ENCODE assay signal across 27 cellular contexts in genomic region chr4:99207069-99207743, GRCh38. TPM values are rescaled to one million over a fixed set of nuclear protein-coding genes. Genes with fewer than 3 reads are reported as not detected.
"Had no signal": no experiment of that assay in that cellular context is flagged by ENCODE, and none has a peak within 500 bp of the region (broad histone marks: within the 10 kb centered on the region; RNA-seq: fewer than 3 reads in every experiment).

No MANE protein-coding gene starts in this region.

- DNase-seq: activated CD4-positive, alpha-beta T cell treated with anti-CD3 and anti-CD28 coated beads for 36 hours; activated CD8-positive, alpha-beta memory T cell treated with anti-CD3 and anti-CD28 coated beads, Interleukin-2, amount 50 U/mL, for 4 hours; activated CD8-positive, alpha-beta T cell treated with anti-CD3 and anti-CD28 coated beads for 36 hours; activated gamma-delta T cell treated with Interleukin-2 at 50 U/mL for 16 hours; activated naive CD4-positive, alpha-beta T cell treated with anti-CD3 and anti-CD28 coated beads, Interleukin-2, amount 10 ng/mL, durations not matched to agents 7 days and 5 days; activated naive CD8-positive, alpha-beta T cell treated with anti-CD3 and anti-CD28 coated beads for 36 hours; activated T-cell treated with anti-CD3 and anti-CD28 coated beads, Interleukin-2, amount 50 U/mL, for 72 hours; adrenal gland; anterior cingulate cortex; body of pancreas; central memory CD4-positive, alpha-beta T cell; Karpas-422; MM.1S; NCI-H1105; NCI-H1436; NCI-H187; NCI-H2081; NCI-H510A treated with DMSO at 0.1 percent for 48 hours; PC-3; SHP77 treated with DMSO at 0.1 percent for 48 hours; T-helper 17 cell; T-helper 9 cell had no signal

- H3K4me3 Mint-ChIP-seq: activated CD4-positive, alpha-beta T cell treated with anti-CD3 and anti-CD28 coated beads for 36 hours; activated CD8-positive, alpha-beta T cell treated with anti-CD3 and anti-CD28 coated beads for 36 hours; activated naive CD4-positive, alpha-beta T cell treated with anti-CD3 and anti-CD28 coated beads, Interleukin-2, amount 10 ng/mL, durations not matched to agents 7 days and 5 days; activated naive CD8-positive, alpha-beta T cell treated with anti-CD3 and anti-CD28 coated beads for 36 hours; activated T-cell treated with anti-CD3 and anti-CD28 coated beads, Interleukin-2, amount 50 U/mL, for 72 hours; T-helper 17 cell had no signal

- H3K27ac Mint-ChIP-seq: activated CD4-positive, alpha-beta T cell treated with anti-CD3 and anti-CD28 coated beads for 36 hours; activated CD8-positive, alpha-beta T cell treated with anti-CD3 and anti-CD28 coated beads for 36 hours; activated naive CD4-positive, alpha-beta T cell treated with anti-CD3 and anti-CD28 coated beads, Interleukin-2, amount 10 ng/mL, durations not matched to agents 7 days and 5 days; activated naive CD8-positive, alpha-beta T cell treated with anti-CD3 and anti-CD28 coated beads for 36 hours; activated T-cell treated with anti-CD3 and anti-CD28 coated beads, Interleukin-2, amount 50 U/mL, for 72 hours; activated T-helper 2 cell treated with anti-CD3 and anti-CD28 coated beads, Interferon-gamma antibody, Interleukin-2, Interleukin-4, amounts not matched to agents 10 μg/mL and 5 μg/mL and 100 μg/mL, durations not matched to agents 14 hours and 24 hours and 36 hours; T-helper 17 cell had no signal

- H3K27me3 Mint-ChIP-seq: activated CD4-positive, alpha-beta T cell treated with anti-CD3 and anti-CD28 coated beads for 36 hours; activated CD8-positive, alpha-beta T cell treated with anti-CD3 and anti-CD28 coated beads for 36 hours; activated naive CD8-positive, alpha-beta T cell treated with anti-CD3 and anti-CD28 coated beads for 36 hours had no signal

- ATAC-seq: activated CD4-positive, alpha-beta T cell treated with anti-CD3 and anti-CD28 coated beads for 36 hours; activated CD8-positive, alpha-beta T cell treated with anti-CD3 and anti-CD28 coated beads for 36 hours; activated T-cell treated with anti-CD3 and anti-CD28 coated beads, Interleukin-2, amount 50 U/mL, for 72 hours; body of pancreas; K562; PC-3; T-helper 17 cell had no signal

- H3K27me3 ChIP-seq: adrenal gland, body of pancreas had no signal

- H3K9me3 ChIP-seq: adrenal gland, body of pancreas had no signal

- H3K4me3 ChIP-seq: adrenal gland, body of pancreas, K562 had no signal

- H3K36me3 ChIP-seq: adrenal gland had no signal

- H3K4me1 Mint-ChIP-seq: activated CD4-positive, alpha-beta T cell treated with anti-CD3 and anti-CD28 coated beads for 36 hours; activated naive CD4-positive, alpha-beta T cell treated with anti-CD3 and anti-CD28 coated beads, Interleukin-2, amount 10 ng/mL, durations not matched to agents 7 days and 5 days; activated naive CD8-positive, alpha-beta T cell treated with anti-CD3 and anti-CD28 coated beads for 36 hours; T-helper 17 cell had no signal

- H3K9me3 Mint-ChIP-seq: activated CD8-positive, alpha-beta T cell treated with anti-CD3 and anti-CD28 coated beads for 36 hours; activated naive CD4-positive, alpha-beta T cell treated with anti-CD3 and anti-CD28 coated beads, Interleukin-2, amount 10 ng/mL, durations not matched to agents 7 days and 5 days; activated naive CD8-positive, alpha-beta T cell treated with anti-CD3 and anti-CD28 coated beads for 36 hours; activated T-cell treated with anti-CD3 and anti-CD28 coated beads, Interleukin-2, amount 50 U/mL, for 72 hours; activated T-helper 2 cell treated with anti-CD3 and anti-CD28 coated beads, Interferon-gamma antibody, Interleukin-2, Interleukin-4, amounts not matched to agents 10 μg/mL and 5 μg/mL and 100 μg/mL, durations not matched to agents 14 hours and 24 hours and 36 hours had no signal

- H3K27ac ChIP-seq: body of pancreas, VCaP had no signal

- H3K36me3 Mint-ChIP-seq: activated naive CD4-positive, alpha-beta T cell treated with anti-CD3 and anti-CD28 coated beads, Interleukin-2, amount 10 ng/mL, durations not matched to agents 7 days and 5 days; activated naive CD8-positive, alpha-beta T cell treated with anti-CD3 and anti-CD28 coated beads for 36 hours had no signal

RNA-seq across cellular contexts. Expression of gene ADH6, which starts 11.8 kb away (rescaled TPM):
- total RNA-seq: activated CD4-positive, alpha-beta T cell treated with anti-CD3 and anti-CD28 coated beads for 36 hours; activated CD8-positive, alpha-beta T cell treated with anti-CD3 and anti-CD28 coated beads for 36 hours; activated naive CD8-positive, alpha-beta T cell treated with anti-CD3 and anti-CD28 coated beads for 36 hours; activated T-cell treated with anti-CD3 and anti-CD28 coated beads, Interleukin-2, amount 50 U/mL, for 72 hours; activated T-helper 2 cell treated with anti-CD3 and anti-CD28 coated beads, Interferon-gamma antibody, Interleukin-2, Interleukin-4, amounts not matched to agents 10 μg/mL and 5 μg/mL and 100 μg/mL, durations not matched to agents 14 hours and 24 hours and 36 hours; body of pancreas; bronchial epithelial cell; K562; PC-3; SK-MEL-5; T-helper 17 cell had no signal
